In genomic region chr6:69542494-69542893, GRCh38 we compare ENCODE assay signal across 30 cellular contexts.
DNase-seq lines count a peak whose midpoint lies in the region; ATAC-seq and TF ChIP-seq lines count a peak whose summit lies in the region.
"Had no signal": no experiment of that assay in that cellular context is flagged by ENCODE, and none has a peak within 500 bp of the region (broad histone marks: within the 10 kb centered on the region; RNA-seq: fewer than 3 reads in every experiment).

No MANE protein-coding gene starts in this region.

- no peaks in the 10 kb centered on the region for H3K36me3 ChIP-seq in uterus
- H3K36me3 ChIP-seq: BLaER1 treated with 17β-estradiol and CSF1 and Interleukin-3, amounts not matched to agents 10 nM and 100 nM; colonic mucosa; gastroesophageal sphincter; right lobe of liver; SJSA1; tibial nerve had no signal

- H3K27ac Mint-ChIP-seq in stimulated activated effector memory CD8-positive, alpha-beta T cell treated with anti-CD3 and anti-CD28 coated beads, Interleukin-12 subunit alpha, Interleukin-12 subunit beta, amount 100 ng/mL, for 72 hours: no peak overlapping the region
- H3K27ac Mint-ChIP-seq: activated CD8-positive, alpha-beta memory T cell treated with anti-CD3 and anti-CD28 coated beads, Interleukin-2, amount 10 ng/mL, durations not matched to agents 7 days and 5 days; activated T-cell treated with anti-CD3 and anti-CD28 coated beads, Interleukin-2, amount 50 U/mL, for 72 hours; GM23338; naive thymus-derived CD4-positive, alpha-beta T cell had no signal

- no peaks in the 10 kb centered on the region for H3K4me1 Mint-ChIP-seq in stimulated activated effector memory CD8-positive, alpha-beta T cell treated with anti-CD3 and anti-CD28 coated beads, Interleukin-12 subunit alpha, Interleukin-12 subunit beta, amount 100 ng/mL, for 72 hours
- H3K4me1 Mint-ChIP-seq: activated CD8-positive, alpha-beta memory T cell treated with anti-CD3 and anti-CD28 coated beads, Interleukin-2, amount 10 ng/mL, durations not matched to agents 7 days and 5 days; GM23338; naive thymus-derived CD4-positive, alpha-beta T cell had no signal

- no peak overlapping the region for H3K4me3 ChIP-seq in uterus
- H3K4me3 ChIP-seq: BLaER1 treated with 17β-estradiol and CSF1 and Interleukin-3, amounts not matched to agents 10 nM and 100 nM; colonic mucosa; gastroesophageal sphincter; GM23338; lung; right lobe of liver; SJSA1; tibial nerve had no signal

- no peaks in the 10 kb centered on the region for H3K4me1 ChIP-seq in uterus
- H3K4me1 ChIP-seq: BLaER1 treated with 17β-estradiol and CSF1 and Interleukin-3, amounts not matched to agents 10 nM and 100 nM; colonic mucosa; gastroesophageal sphincter; right lobe of liver; SJSA1; tibial nerve had no signal

- H3K27ac ChIP-seq in uterus: no peak overlapping the region
- H3K27ac ChIP-seq: BLaER1 treated with 17β-estradiol and CSF1 and Interleukin-3, amounts not matched to agents 10 nM and 100 nM; colonic mucosa; gastroesophageal sphincter; HL-60; right lobe of liver; RWPE1; SJSA1; tibial nerve had no signal

- no peak for TF ChIP-seq CTCF in uterus (IDR thresholded peaks at IDR 0.05)

- DNase-seq in SK-MEL-5 (ENCODE audit: low read depth, low spot score): peak; percentile 3
- no peak for DNase-seq in putamen (ENCODE audit: low spot score)
- DNase-seq in stimulated activated effector memory CD8-positive, alpha-beta T cell treated with anti-CD3 and anti-CD28 coated beads, Interleukin-12 subunit alpha, Interleukin-12 subunit beta, amount 100 ng/mL, for 72 hours (ENCODE audit: low spot score in 2 of 2): no peak
- DNase-seq in uterus: no peak
- no peak for DNase-seq in amygdala (lab: John Stamatoyannopoulos, UW)
- DNase-seq: activated CD8-positive, alpha-beta memory T cell treated with anti-CD3 and anti-CD28 coated beads, Interleukin-2, amount 10 ng/mL, durations not matched to agents 7 days and 5 days; activated T-cell treated with anti-CD3 and anti-CD28 coated beads, Interleukin-2, amount 50 U/mL, for 72 hours; colonic mucosa; COR-L47; effector CD8-positive, alpha-beta T cell; KBM-7; left cardiac atrium; naive thymus-derived CD4-positive, alpha-beta T cell; NCI-H1105 treated with DMSO at 0.1 percent for 48 hours; NCI-H187 treated with DMSO at 0.1 percent for 48 hours; NCI-H2171; right lobe of liver; stimulated activated CD4-positive, alpha-beta T cell treated with anti-CD3 and anti-CD28 coated beads, Interleukin-4, amount 100 ng/mL, for 24 hours; T-helper 1 cell had no signal

- H3K27me3 ChIP-seq in uterus: no peaks in the 10 kb centered on the region
- H3K27me3 ChIP-seq: BLaER1 treated with 17β-estradiol and CSF1 and Interleukin-3, amounts not matched to agents 10 nM and 100 nM; colonic mucosa; gastroesophageal sphincter; right lobe of liver; SJSA1; tibial nerve had no signal

- no peaks in the 10 kb centered on the region for H3K36me3 Mint-ChIP-seq in stimulated activated effector memory CD8-positive, alpha-beta T cell treated with anti-CD3 and anti-CD28 coated beads, Interleukin-12 subunit alpha, Interleukin-12 subunit beta, amount 100 ng/mL, for 72 hours
- H3K36me3 Mint-ChIP-seq: activated CD8-positive, alpha-beta memory T cell treated with anti-CD3 and anti-CD28 coated beads, Interleukin-2, amount 10 ng/mL, durations not matched to agents 7 days and 5 days; naive thymus-derived CD4-positive, alpha-beta T cell had no signal

- in situ Hi-C loops in SK-MEL-5 (cut with HindIII; ENCODE audit: low pct_unique_long_range_greater_than_20kb, low sequenced_read_pairs): no loop called here

- H3K9me3 Mint-ChIP-seq in stimulated activated effector memory CD8-positive, alpha-beta T cell treated with anti-CD3 and anti-CD28 coated beads, Interleukin-12 subunit alpha, Interleukin-12 subunit beta, amount 100 ng/mL, for 72 hours: peaks cover 2% of the 10 kb centered on the region
- H3K9me3 Mint-ChIP-seq: GM23338 had no signal

- TF ChIP-seq POLR2A in uterus (IDR thresholded peaks at IDR 0.05): no peak

- no peak overlapping the region for H3K4me3 Mint-ChIP-seq in stimulated activated effector memory CD8-positive, alpha-beta T cell treated with anti-CD3 and anti-CD28 coated beads, Interleukin-12 subunit alpha, Interleukin-12 subunit beta, amount 100 ng/mL, for 72 hours
- H3K4me3 Mint-ChIP-seq: activated CD8-positive, alpha-beta memory T cell treated with anti-CD3 and anti-CD28 coated beads, Interleukin-2, amount 10 ng/mL, durations not matched to agents 7 days and 5 days; activated T-cell treated with anti-CD3 and anti-CD28 coated beads, Interleukin-2, amount 50 U/mL, for 72 hours; GM23338; naive thymus-derived CD4-positive, alpha-beta T cell had no signal

- intact Hi-C loops in uterus (cut with DNase I; ENCODE audit: low total_unique reads): no loop called here

- no peaks in the 10 kb centered on the region for H3K9me3 ChIP-seq in uterus
- H3K9me3 ChIP-seq: BLaER1 treated with 17β-estradiol and CSF1 and Interleukin-3, amounts not matched to agents 10 nM and 100 nM; colonic mucosa; gastroesophageal sphincter; right lobe of liver; SJSA1; tibial nerve had no signal

- ATAC-seq in GM18519 (IDR thresholded peaks at IDR 0.05; ENCODE audit: low FRiP score, unreplicated experiment) (peak; percentile 72), GM21786 (IDR thresholded peaks at IDR 0.05; ENCODE audit: unreplicated experiment) (peak; percentile 70), HG03342 (IDR thresholded peaks at IDR 0.05; ENCODE audit: unreplicated experiment) (peak; percentile 52)
- no peak for ATAC-seq in stimulated activated effector memory CD8-positive, alpha-beta T cell treated with anti-CD3 and anti-CD28 coated beads, Interleukin-12 subunit alpha, Interleukin-12 subunit beta, amount 100 ng/mL, for 72 hours
- ATAC-seq: activated CD8-positive, alpha-beta memory T cell treated with anti-CD3 and anti-CD28 coated beads, Interleukin-2, amount 10 ng/mL, durations not matched to agents 7 days and 5 days; activated T-cell treated with anti-CD3 and anti-CD28 coated beads, Interleukin-2, amount 50 U/mL, for 72 hours; gastroesophageal sphincter; GM23338; left cardiac atrium; naive thymus-derived CD4-positive, alpha-beta T cell; right lobe of liver had no signal
